In the genomic region with DNA sequence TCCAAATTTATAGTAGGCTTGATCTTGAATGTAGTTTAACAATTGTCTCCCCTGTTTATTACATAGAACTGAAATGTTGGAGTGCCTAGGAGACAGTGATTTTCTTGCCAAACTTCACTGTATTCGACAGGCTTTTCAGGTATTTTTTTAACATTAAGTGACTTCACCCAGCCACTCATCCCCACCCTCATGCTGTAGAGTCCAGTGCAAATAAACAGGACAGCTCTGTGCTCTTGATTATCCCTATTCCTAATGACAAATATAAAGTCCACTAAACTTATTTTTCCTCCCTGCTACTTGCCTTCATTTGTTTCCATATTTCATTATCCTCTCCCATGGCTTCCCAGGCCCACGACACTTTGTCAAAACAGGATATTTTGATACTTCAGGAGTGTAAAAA, we compare ENCODE assay signal across 27 cellular contexts. TPM values are rescaled to one million over a fixed set of nuclear protein-coding genes. Genes with fewer than 3 reads are reported as not detected.
"Had no signal": no experiment of that assay in that cellular context is flagged by ENCODE, and none has a peak within 500 bp of the region (broad histone marks: within the 10 kb centered on the region; RNA-seq: fewer than 3 reads in every experiment).

No MANE protein-coding gene starts in this region.

- DNase-seq: cortex of kidney; effector memory CD8-positive, alpha-beta T cell; hypothalamus; immature natural killer cell; kidney glomerular epithelial cell; left colon; mesenchymal stem cell; mucosa of descending colon; naive B cell; sigmoid colon; stimulated activated CD4-positive, alpha-beta T cell treated with anti-CD3 and anti-CD28 coated beads, Interleukin-2, amount 100 ng/mL, for 24 hours; stimulated activated CD4-positive, alpha-beta T cell treated with anti-CD3 and anti-CD28 coated beads, Interleukin-4, amount 100 ng/mL, for 24 hours; stimulated activated naive CD8-positive, alpha-beta T cell treated with anti-CD3 and anti-CD28 coated beads, Interleukin-15, Interleukin-2, amounts not matched to agents 100 U/mL and 50 U/mL, for 24 hours; substantia nigra; testis; upper lobe of left lung had no signal

- H3K9ac ChIP-seq: parathyroid adenoma had no signal

- H3K79me2 ChIP-seq: parathyroid adenoma had no signal

- H3K4me3 ChIP-seq: lung, mucosa of descending colon, prostate gland, right atrium auricular region, sigmoid colon, testis, tibial nerve, upper lobe of left lung had no signal

- H3K27me3 Mint-ChIP-seq: effector memory CD8-positive, alpha-beta T cell; naive B cell; natural killer cell treated with Interleukin-12 subunit alpha and Interleukin-12 subunit beta and Interleukin-15 and Interleukin-18, amount 100 ng/mL, for 72 hours; stimulated activated memory B cell treated with anti-CD40 and anti-IgM and Interleukin-4, amounts not matched to agents 10 μg/mL and 1 μg/mL and 100 μg/mL, for 72 hours had no signal

- H3K27me3 ChIP-seq: neutrophil, right atrium auricular region, sigmoid colon, testis, tibial nerve, upper lobe of left lung had no signal

- FAIRE-seq: urothelium cell line had no signal

- H3K36me3 ChIP-seq: prostate gland had no signal

- H3K4me1 ChIP-seq: parathyroid adenoma, prostate gland, right atrium auricular region, testis had no signal

- H3K4me1 Mint-ChIP-seq: mesothelial cell of epicardium; neural crest cell; stimulated activated memory B cell treated with anti-CD40 and anti-IgM and Interleukin-4, amounts not matched to agents 10 μg/mL and 1 μg/mL and 100 μg/mL, for 72 hours had no signal

- H3K9me3 ChIP-seq: mucosa of descending colon, neutrophil, prostate gland, testis had no signal

- H3K27ac Mint-ChIP-seq: mesothelial cell of epicardium; natural killer cell treated with Interleukin-12 subunit alpha and Interleukin-12 subunit beta and Interleukin-15 and Interleukin-18, amount 100 ng/mL, for 72 hours; stimulated activated memory B cell treated with anti-CD40 and anti-IgM and Interleukin-4, amounts not matched to agents 10 μg/mL and 1 μg/mL and 100 μg/mL, for 72 hours had no signal

- H3K4me3 Mint-ChIP-seq: effector memory CD8-positive, alpha-beta T cell; immature natural killer cell; mesothelial cell of epicardium; naive B cell; natural killer cell treated with Interleukin-12 subunit alpha and Interleukin-12 subunit beta and Interleukin-15 and Interleukin-18, amount 100 ng/mL, for 72 hours; neural crest cell; stimulated activated memory B cell treated with anti-CD40 and anti-IgM and Interleukin-4, amounts not matched to agents 10 μg/mL and 1 μg/mL and 100 μg/mL, for 72 hours had no signal

- ATAC-seq: effector memory CD8-positive, alpha-beta T cell; left colon; mucosa of descending colon; natural killer cell treated with Interleukin-12 subunit alpha and Interleukin-12 subunit beta and Interleukin-15 and Interleukin-18, amount 100 ng/mL, for 72 hours; stimulated activated memory B cell treated with anti-CD40 and anti-IgM and Interleukin-4, amounts not matched to agents 10 μg/mL and 1 μg/mL and 100 μg/mL, for 72 hours; stimulated activated naive CD8-positive, alpha-beta T cell treated with anti-CD3 and anti-CD28 coated beads, Interleukin-15, Interleukin-2, amounts not matched to agents 100 U/mL and 50 U/mL, for 24 hours had no signal

- H2AFZ ChIP-seq: parathyroid adenoma had no signal

- H3K27ac ChIP-seq: neutrophil, parathyroid adenoma, prostate gland, right atrium auricular region, sigmoid colon, testis, tibial nerve, upper lobe of left lung had no signal

RNA-seq across cellular contexts. Expression of a gene that starts 29.2 kb away (rescaled TPM):
- total RNA-seq: natural killer cell treated with Interleukin-12 subunit alpha and Interleukin-12 subunit beta and Interleukin-15 and Interleukin-18, amount 100 ng/mL, for 72 hours had no signal
